Comparison of ENCODE assay signal across 10 cellular contexts in the genomic region with DNA sequence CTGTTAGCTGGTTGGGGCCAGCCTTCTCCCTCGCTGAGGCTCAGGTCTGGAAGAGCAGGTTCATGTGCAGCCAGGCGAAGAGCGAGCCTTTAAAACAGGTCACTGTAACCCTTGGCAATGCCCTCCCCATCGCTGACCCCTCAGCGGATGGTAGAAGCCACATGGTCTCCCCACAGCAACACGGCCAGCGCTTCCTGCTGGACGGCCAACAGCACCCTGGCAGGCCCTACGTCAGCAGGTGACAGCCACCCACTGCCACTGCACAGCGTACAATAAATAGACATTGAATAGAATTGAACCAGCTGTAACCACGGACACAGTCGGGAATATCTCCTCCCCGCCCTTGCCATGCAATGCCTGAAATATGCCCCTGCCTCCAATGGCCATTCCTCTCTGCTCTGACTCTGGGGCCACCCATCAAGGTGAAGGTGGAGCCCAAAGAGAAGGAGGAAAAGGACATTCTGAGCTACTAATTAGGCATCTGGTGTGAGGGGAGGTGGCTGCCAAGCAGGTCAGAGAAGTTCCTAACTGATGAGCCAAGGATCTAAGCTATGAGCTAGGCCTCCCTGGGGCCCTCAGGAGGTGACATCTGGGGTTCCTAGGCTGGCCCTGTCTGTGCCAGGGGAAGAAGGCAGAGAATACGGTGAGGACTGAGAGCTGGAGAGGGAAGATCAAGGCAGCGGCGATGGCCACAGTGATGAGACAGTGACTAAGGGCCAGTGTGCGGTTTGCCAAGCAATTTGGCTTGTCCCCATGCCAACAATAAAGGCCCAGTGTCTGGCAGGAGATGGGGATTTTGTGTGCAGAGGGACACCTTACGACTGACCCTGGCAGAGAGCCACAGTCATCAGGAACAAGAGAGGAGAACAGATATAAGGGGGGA.
DNase-seq lines count a peak whose midpoint lies in the region; ATAC-seq, FAIRE-seq and TF ChIP-seq lines count a peak whose summit lies in the region.
"Had no signal": no experiment of that assay in that cellular context is flagged by ENCODE, and none has a peak within 500 bp of the region (broad histone marks: within the 10 kb centered on the region; RNA-seq: fewer than 3 reads in every experiment).

No MANE protein-coding gene starts in this region.

- H3K4me1 Mint-ChIP-seq in chondrocyte (ENCODE audit: low read depth) (peaks cover 58% of the 10 kb centered on the region), osteocyte (ENCODE audit: unreplicated experiment) (peaks cover 57% of the 10 kb centered on the region)

- H3K36me3 Mint-ChIP-seq in chondrocyte (ENCODE audit: low read depth) (no peaks in the 10 kb centered on the region), osteocyte (ENCODE audit: unreplicated experiment) (no peaks in the 10 kb centered on the region)
- H3K36me3 Mint-ChIP-seq: naive B cell had no signal

- H3K9me3 Mint-ChIP-seq in chondrocyte (ENCODE audit: low read depth) (peaks cover 8% of the 10 kb centered on the region), osteocyte (ENCODE audit: unreplicated experiment) (peaks cover 5% of the 10 kb centered on the region)
- H3K9me3 Mint-ChIP-seq: naive B cell; stimulated activated naive CD8-positive, alpha-beta T cell treated with anti-CD3 and anti-CD28 coated beads, Interleukin-15, Interleukin-2, amounts not matched to agents 100 ng/mL and 50 ng/mL, for 24 hours had no signal

- H3K27ac Mint-ChIP-seq in chondrocyte (ENCODE audit: unreplicated experiment) = peak overlapping the region; percentile 67
- H3K27ac Mint-ChIP-seq in osteocyte (ENCODE audit: unreplicated experiment) = peak overlapping the region; percentile 81
- H3K27ac Mint-ChIP-seq: stimulated activated naive CD8-positive, alpha-beta T cell treated with anti-CD3 and anti-CD28 coated beads, Interleukin-15, Interleukin-2, amounts not matched to agents 100 ng/mL and 50 ng/mL, for 24 hours had no signal

- H3K27me3 Mint-ChIP-seq in chondrocyte (ENCODE audit: low read depth) (no peaks in the 10 kb centered on the region), osteocyte (ENCODE audit: unreplicated experiment) (no peaks in the 10 kb centered on the region)
- H3K27me3 Mint-ChIP-seq: stimulated activated naive CD8-positive, alpha-beta T cell treated with anti-CD3 and anti-CD28 coated beads, Interleukin-15, Interleukin-2, amounts not matched to agents 100 ng/mL and 50 ng/mL, for 24 hours had no signal

- FAIRE-seq in GM12891 (lab: Jason Lieb, UNC) = peak; percentile 72

- TF ChIP-seq CTCF in chondrocyte (IDR thresholded peaks at IDR 0.05) (no peak), osteocyte (IDR thresholded peaks at IDR 0.05) (no peak)

- DNase-seq in GM12891 (ENCODE audit: insufficient read length, low spot score) = no peak
- peak; percentile 56 for DNase-seq in NCI-H2196 (lab: John Stamatoyannopoulos, UW; ENCODE audit: unreplicated experiment)
- no peak for DNase-seq in chondrocyte (ENCODE audit: low spot score)
- no peak for DNase-seq in osteocyte (ENCODE audit: extremely low spot score, unreplicated experiment)
- no peak for DNase-seq in stimulated activated CD8-positive, alpha-beta memory T cell treated with anti-CD3 and anti-CD28 coated beads, Interleukin-4, amount 100 ng/mL, for 48 hours
- DNase-seq: naive B cell had no signal

- H3K4me3 Mint-ChIP-seq in chondrocyte (ENCODE audit: unreplicated experiment) (no peak overlapping the region), osteocyte (ENCODE audit: unreplicated experiment) (no peak overlapping the region)
- H3K4me3 Mint-ChIP-seq: stimulated activated naive CD8-positive, alpha-beta T cell treated with anti-CD3 and anti-CD28 coated beads, Interleukin-15, Interleukin-2, amounts not matched to agents 100 ng/mL and 50 ng/mL, for 24 hours had no signal

- no peak for TF ChIP-seq POLR2A in GM12891 (IDR thresholded peaks at IDR 0.05; ENCODE audit: low read depth, low read length)

- ATAC-seq in HG03095 (IDR thresholded peaks at IDR 0.05; ENCODE audit: unreplicated experiment) (no peak), HG03565 (IDR thresholded peaks at IDR 0.05; ENCODE audit: unreplicated experiment) (no peak), GM21737 (IDR thresholded peaks at IDR 0.05; ENCODE audit: unreplicated experiment) (no peak)

TF ChIP-seq in GM12891, 5 proteins besides CTCF, POLR2A, EP300 and RAD21:
- TF ChIP-seq TAF1 (IDR thresholded peaks at IDR 0.05; ENCODE audit: low read depth, low read length) (no peak), SPI1 (IDR thresholded peaks at IDR 0.05; ENCODE audit: low read depth, low read length) (no peak), POU2F2 (IDR thresholded peaks at IDR 0.05; ENCODE audit: low read depth, low read length) (no peak), POLR2AphosphoS5 (IDR thresholded peaks at IDR 0.05; ENCODE audit: low read depth, low read length) (no peak), PAX5 (IDR thresholded peaks at IDR 0.05; ENCODE audit: insufficient read depth, low read length, severe bottlenecking) (no peak)
